ENCODE assay signal across 9 cellular contexts in genomic region chr1:196115641-196116040, GRCh38.
DNase-seq lines count a peak whose midpoint lies in the region; ATAC-seq and TF ChIP-seq lines count a peak whose summit lies in the region.
"Had no signal": no experiment of that assay in that cellular context is flagged by ENCODE, and none has a peak within 500 bp of the region (broad histone marks: within the 10 kb centered on the region; RNA-seq: fewer than 3 reads in every experiment).

No MANE protein-coding gene starts in this region.

- H3K4me3 ChIP-seq in adipocyte (ENCODE audit: low read length) (no peak overlapping the region), psoas muscle (no peak overlapping the region)

- H3K9ac ChIP-seq in adipocyte (ENCODE audit: low read length): no peak overlapping the region

- H3K4me1 ChIP-seq in adipocyte (ENCODE audit: control insufficient read depth, insufficient read depth, low read length): peaks cover 17% of the 10 kb centered on the region
- H3K4me1 ChIP-seq in psoas muscle: peaks cover 8% of the 10 kb centered on the region

- H3K9me3 ChIP-seq in adipocyte (ENCODE audit: control insufficient read depth, low read length): no peaks in the 10 kb centered on the region
- H3K9me3 ChIP-seq in psoas muscle: no peaks in the 10 kb centered on the region

- peak; percentile 84 to 99 (median 91) for ATAC-seq in psoas muscle

- intact Hi-C loops in head of caudate nucleus (cut with DNase I): no loop called here
- intact Hi-C loops in psoas muscle (cut with DNase I): no loop called here

- no peak overlapping the region for H3K27ac ChIP-seq in psoas muscle
- H3K27ac ChIP-seq: VCaP had no signal

- 4 to 9% (median 9%) methylated on average over 2 of the region's 2 CpGs for WGBS in psoas muscle, 3 donors

- H3K27me3 ChIP-seq in adipocyte (replicated peaks; ENCODE audit: control insufficient read depth, insufficient read depth, low read length): no peaks in the 10 kb centered on the region
- no peaks in the 10 kb centered on the region for H3K27me3 ChIP-seq in psoas muscle (ENCODE audit: insufficient read depth in 3 of 3, low read length in 2 of 3)

- peak; percentile 50 for DNase-seq in ELR (ENCODE audit: low read depth)
- DNase-seq in adipocyte (ENCODE audit: low read depth): peak; percentile 92
- peak in 27 of 42 donors; percentile 2 to 52 (median 17) for DNase-seq in head of caudate nucleus
- peak; percentile 29 to 69 for DNase-seq in psoas muscle
- DNase-seq in OCI-M2 (lab: John Stamatoyannopoulos, UW; ENCODE audit: unreplicated experiment): no peak
- no peak for DNase-seq in NCI-H2227 treated with DMSO at 0.1 percent for 48 hours (lab: John Stamatoyannopoulos, UW)
- no peak for DNase-seq in SW 1271 (lab: John Stamatoyannopoulos, UW)
- DNase-seq in NOMO-1 (lab: John Stamatoyannopoulos, UW; ENCODE audit: unreplicated experiment in 2 of 2): no peak

- TF ChIP-seq CTCF in psoas muscle (IDR thresholded peaks at IDR 0.05): no peak

- H3K36me3 ChIP-seq in adipocyte (ENCODE audit: control insufficient read depth, insufficient read depth, low read length, severe bottlenecking): no peaks in the 10 kb centered on the region
- H3K36me3 ChIP-seq in psoas muscle (ENCODE audit: insufficient read depth in 1 of 2, low read depth in 1 of 2): no peaks in the 10 kb centered on the region

Comparison
In these comparisons a context has a peak if more than half of its experiments do, and no peak if none do; other contexts are left out.
1. DNase-seq: peak in ELR (single experiment), adipocyte (single experiment), head of caudate nucleus (27 of 42) and psoas muscle (2 of 2); none in OCI-M2 (single experiment), NCI-H2227 treated with DMSO at 0.1 percent for 48 hours (single experiment), SW 1271 (0 of 2) and NOMO-1 (0 of 2).